In the genomic region with DNA sequence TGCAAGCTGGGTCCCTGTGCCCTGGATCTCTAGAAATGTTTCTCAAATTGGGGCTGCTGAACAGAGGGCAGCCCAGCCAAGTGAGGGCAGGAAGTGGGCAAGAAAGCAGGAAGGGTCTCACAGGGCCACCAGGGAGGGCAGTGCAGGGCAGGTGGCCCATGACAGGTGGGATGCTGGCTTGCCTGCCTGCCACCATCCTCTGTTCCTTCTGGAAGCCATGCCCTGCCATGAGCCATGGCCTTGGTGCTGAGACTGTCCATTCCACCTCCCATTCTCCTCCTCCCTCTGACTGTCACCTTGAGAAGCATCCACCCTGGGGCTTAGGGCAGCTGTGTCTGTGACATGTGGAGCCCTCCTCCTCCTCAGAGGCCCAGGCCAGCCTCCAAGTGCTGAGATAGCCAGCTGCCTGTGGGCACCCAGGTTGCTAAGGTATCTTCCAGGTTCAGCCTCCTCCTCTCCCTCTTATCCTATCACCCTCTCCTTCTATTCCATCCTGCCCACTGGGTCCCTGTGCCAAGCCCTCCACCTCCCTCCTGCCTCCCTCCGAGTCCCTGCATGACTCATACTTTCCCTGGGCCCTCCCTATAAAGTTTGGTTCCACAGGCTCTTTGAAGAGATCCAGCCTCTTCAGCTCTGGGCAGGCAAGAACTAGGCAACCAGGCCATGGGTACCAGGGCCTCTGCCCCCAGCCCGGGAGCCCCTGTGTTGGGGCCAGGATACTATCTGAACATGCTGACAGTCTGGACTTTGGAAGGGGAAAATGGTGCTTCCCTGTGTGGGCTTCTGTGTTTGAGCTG, we compare ENCODE assay signal across 8 cellular contexts. TPM values are rescaled to one million over a fixed set of nuclear protein-coding genes. Genes with fewer than 3 reads are reported as not detected.
DNase-seq lines count a peak whose midpoint lies in the region; ATAC-seq and TF ChIP-seq lines count a peak whose summit lies in the region.

No MANE protein-coding gene starts in this region.

- TF ChIP-seq CTCF in sigmoid colon (IDR thresholded peaks at IDR 0.05) = no peak

- no peak for ATAC-seq in HG03045 (IDR thresholded peaks at IDR 0.05; ENCODE audit: unreplicated experiment)
- ATAC-seq in GM21526 (IDR thresholded peaks at IDR 0.05; ENCODE audit: low FRiP score, unreplicated experiment) = no peak

- no peaks in the 10 kb centered on the region for H3K27me3 ChIP-seq in sigmoid colon

- H3K27ac ChIP-seq in sigmoid colon = peak overlapping the region; percentile 89 to 98 (median 92)

- intact Hi-C loops in sigmoid colon (cut with DNase I) = loop anchor here (2.0 to 10.0 kb wide), 3 partner anchors 45 to 453 kb away; a partner anchor contains a TSS

- H3K4me3 ChIP-seq in sigmoid colon = peak overlapping the region; percentile 67 to 87 (median 70)

- peak; percentile 51 to 53 for TF ChIP-seq POLR2A in sigmoid colon (IDR thresholded peaks at IDR 0.05)

- WGBS in sigmoid colon, 2 donors = 15 to 16% methylated on average over 2 of the region's 2 CpGs

- no peaks in the 10 kb centered on the region for H3K36me3 ChIP-seq in sigmoid colon

- DNase-seq in NOMO-1 treated with DMSO at 0.1 percent for 48 hours (lab: John Stamatoyannopoulos, UW; ENCODE audit: unreplicated experiment) (peak; percentile 24), NOMO-1 treated with dmso at 0.1 percent for 144 hours (lab: John Stamatoyannopoulos, UW; ENCODE audit: unreplicated experiment) (no peak), activated T-cell treated with anti-CD3 and anti-CD28 coated beads for 4 hours (peak; percentile 65), fibroblast of the conjunctiva (ENCODE audit: low read depth) (peak; percentile 59), sigmoid colon (peak; percentile 96), foreskin melanocyte (no peak)

- no peaks in the 10 kb centered on the region for H3K9me3 ChIP-seq in sigmoid colon

- peaks cover 0 to 75% (median 65%) of the 10 kb centered on the region in 4 donors for H3K4me1 ChIP-seq in sigmoid colon

- peak in 2 of 4 donors; percentile 43 to 46 for TF ChIP-seq EP300 in sigmoid colon (IDR thresholded peaks at IDR 0.05)

RNA-seq across cellular contexts. Expression of a gene that starts 1.3 kb away (rescaled TPM):
- total RNA-seq in sigmoid colon = 10 to 100 TPM; 24.6 to 46.7 (median 40.3) TPM
- 10 to 100 TPM; 12.0 to 73.1 (median 30.7) TPM for polyA plus RNA-seq in sigmoid colon

RNA-seq across cellular contexts. Expression of a gene that starts 52.4 kb away (rescaled TPM):
- total RNA-seq in sigmoid colon = under 1 TPM in 1 of 4 donors, not detected in 3; 0.55 TPM
- under 1 TPM in 1 of 3 donors, not detected in 2; 0.25 TPM for polyA plus RNA-seq in sigmoid colon

Comparison
In these comparisons a context has a peak if more than half of its experiments do, and no peak if none do; other contexts are left out.
1. DNase-seq: peak in NOMO-1 treated with DMSO at 0.1 percent for 48 hours (single experiment), activated T-cell treated with anti-CD3 and anti-CD28 coated beads for 4 hours (single experiment), fibroblast of the conjunctiva (single experiment) and sigmoid colon (single experiment); none in NOMO-1 treated with dmso at 0.1 percent for 144 hours (single experiment) and foreskin melanocyte (single experiment).